10 cellular contexts compared by ENCODE assay signal in genomic region chrX:97234471-97235097, GRCh38.
A peak's percentile ranks its signal among the peaks of the same experiment; 100 is the strongest.
DNase-seq lines count a peak whose midpoint lies in the region; ATAC-seq, FAIRE-seq and TF ChIP-seq lines count a peak whose summit lies in the region.
"Had no signal": no experiment of that assay in that cellular context is flagged by ENCODE, and none has a peak within 500 bp of the region (broad histone marks: within the 10 kb centered on the region; RNA-seq: fewer than 3 reads in every experiment).

No MANE protein-coding gene starts in this region.

- no peak overlapping the region for H3K4me3 Mint-ChIP-seq in Calu3 (ENCODE audit: low read depth, unreplicated experiment)
- no peak overlapping the region for H3K4me3 Mint-ChIP-seq in HFFc6

- H3K36me3 ChIP-seq in pancreas, result no peaks in the 10 kb centered on the region
- H3K36me3 ChIP-seq: adrenal gland had no signal

- CTCF ChIA-PET in Calu3 (lab: Charles Lee), result no interaction called here

- no peaks in the 10 kb centered on the region for H3K27me3 ChIP-seq in pancreas
- H3K27me3 ChIP-seq: adrenal gland had no signal

- H3K4me3 ChIP-seq in pancreas, result no peak overlapping the region
- H3K4me3 ChIP-seq: adrenal gland had no signal

- TF ChIP-seq CTCF in pancreas (IDR thresholded peaks at IDR 0.05) (no peak), Calu3 (IDR thresholded peaks at IDR 0.05; ENCODE audit: unreplicated experiment) (no peak), HFFc6 (IDR thresholded peaks at IDR 0.05) (no peak)

- no peak overlapping the region for H3K27ac ChIP-seq in pancreas
- H3K27ac ChIP-seq: adrenal gland had no signal

- DNase-seq in GM19238 (ENCODE audit: insufficient read length, low spot score), result peak; percentile 1
- no peak for DNase-seq in pancreas
- no peak for DNase-seq in Calu3
- DNase-seq in HFFc6, result no peak
- DNase-seq in NCI-H510A treated with DMSO at 0.1 percent for 48 hours (lab: John Stamatoyannopoulos, UW), result no peak
- DNase-seq: adrenal gland, mesendoderm, SW 1271 had no signal

- no TSS peak for BruUV-seq in Calu3 (replicated peaks; lab: Mats Ljungman, UMichigan)

- no peaks in the 10 kb centered on the region for H3K9me3 ChIP-seq in pancreas
- H3K9me3 ChIP-seq: adrenal gland had no signal

- intact Hi-C loops in pancreas (cut with DNase I), result no loop called here
- intact Hi-C loops in Calu3 (cut with micrococcal nuclease; ENCODE audit: unreplicated experiment), result no loop called here

- 92 to 96% methylated on average over 3 of the region's 3 CpGs for WGBS in pancreas, 2 donors

- no peak overlapping the region for H3K27ac Mint-ChIP-seq in Calu3 (ENCODE audit: unreplicated experiment)
- H3K27ac Mint-ChIP-seq in HFFc6, result no peak overlapping the region

- ATAC-seq in GM21825 (IDR thresholded peaks at IDR 0.05; ENCODE audit: unreplicated experiment) (peak; percentile 99), HG03196 (IDR thresholded peaks at IDR 0.05; ENCODE audit: unreplicated experiment) (peak; percentile 100), pancreas (no peak)

- FAIRE-seq in pancreas (lab: Jason Lieb, UNC), result peak; percentile 17

- H3K4me1 ChIP-seq in pancreas, result no peaks in the 10 kb centered on the region
- H3K4me1 ChIP-seq: adrenal gland had no signal

- H3K4me1 Mint-ChIP-seq in Calu3 (ENCODE audit: low read depth, unreplicated experiment) (peaks cover under 1% of the 10 kb centered on the region), HFFc6 (ENCODE audit: low read depth) (peaks cover 27% of the 10 kb centered on the region)

- H3K36me3 Mint-ChIP-seq in Calu3 (ENCODE audit: insufficient read depth, unreplicated experiment) (no peaks in the 10 kb centered on the region), HFFc6 (ENCODE audit: low read depth) (no peaks in the 10 kb centered on the region)

- H3K27me3 Mint-ChIP-seq in Calu3 (ENCODE audit: unreplicated experiment) (no peaks in the 10 kb centered on the region), HFFc6 (ENCODE audit: insufficient read depth) (no peaks in the 10 kb centered on the region)

- no peaks in the 10 kb centered on the region for H3K9me3 Mint-ChIP-seq in Calu3 (ENCODE audit: low read depth, unreplicated experiment)
- H3K9me3 Mint-ChIP-seq in HFFc6, result no peaks in the 10 kb centered on the region

Comparison
In these comparisons a context has a peak if more than half of its experiments do, and no peak if none do; other contexts are left out.
1. ATAC-seq: peak in GM21825 (single experiment) and HG03196 (single experiment); none in pancreas (0 of 4).